In the genomic region with DNA sequence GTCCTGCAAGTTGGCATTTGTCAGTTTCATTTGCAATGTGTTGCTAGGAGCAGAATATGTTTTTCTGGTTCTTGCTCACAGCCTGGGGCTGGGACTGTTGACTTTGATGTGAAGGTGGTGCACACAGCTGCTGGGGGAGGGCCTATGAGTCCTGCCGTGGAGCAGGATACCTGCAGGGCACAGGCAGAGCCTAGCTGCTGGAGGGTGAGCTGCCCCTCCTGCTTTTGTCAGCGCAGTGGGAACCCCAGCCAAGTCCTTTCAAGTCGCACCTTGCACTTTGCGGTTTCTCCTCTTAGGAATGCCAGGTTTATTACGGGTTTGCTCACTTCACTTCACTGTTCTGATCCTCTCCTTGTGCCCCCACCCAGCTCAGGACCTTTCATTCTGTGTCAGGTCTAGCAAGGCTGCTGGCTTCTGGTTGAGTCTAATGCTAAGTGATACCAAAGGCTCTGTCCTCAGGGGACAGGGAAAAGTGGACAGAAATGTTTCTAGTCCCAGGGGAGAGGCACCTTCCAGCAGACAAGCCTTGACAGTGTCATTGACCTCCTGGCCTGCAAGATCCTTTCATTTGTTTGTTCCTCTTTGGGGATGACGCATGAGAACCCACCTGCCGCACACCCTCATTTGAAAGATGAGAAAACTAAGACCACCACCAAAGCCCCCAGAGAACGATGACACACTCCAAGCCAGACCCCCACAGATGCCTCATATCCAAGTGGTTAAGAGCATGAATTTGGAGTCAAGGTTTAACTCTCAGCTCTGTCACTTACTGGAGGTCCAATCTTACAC, we compare ENCODE assay signal across 15 cellular contexts. TPM values are rescaled to one million over a fixed set of nuclear protein-coding genes. Genes with fewer than 3 reads are reported as not detected.
DNase-seq lines count a peak whose midpoint lies in the region; ATAC-seq and TF ChIP-seq lines count a peak whose summit lies in the region.
"Had no signal": no experiment of that assay in that cellular context is flagged by ENCODE, and none has a peak within 500 bp of the region (broad histone marks: within the 10 kb centered on the region; RNA-seq: fewer than 3 reads in every experiment).

No MANE protein-coding gene starts in this region.

- intact Hi-C loops in esophagus muscularis mucosa (cut with DNase I), result no loop called here
- intact Hi-C loops in thyroid gland (cut with DNase I), result no loop called here

- TF ChIP-seq POLR2A in esophagus muscularis mucosa (IDR thresholded peaks at IDR 0.05; ENCODE audit: low read depth), result no peak
- TF ChIP-seq POLR2A in thyroid gland (IDR thresholded peaks at IDR 0.05), result peak in 1 of 2 donors; percentile 65

- DNase-seq in NCI-H748 (lab: John Stamatoyannopoulos, UW; ENCODE audit: unreplicated experiment), result peak; percentile 36
- no peak for DNase-seq in NCI-H748 treated with DMSO at 0.1 percent for 48 hours (lab: John Stamatoyannopoulos, UW)
- DNase-seq in NCI-H69 (lab: John Stamatoyannopoulos, UW), result peak; percentile 82
- DNase-seq in esophagus muscularis mucosa (ENCODE audit: extremely low spot score), result peak; percentile 90
- DNase-seq in thyroid gland, result peak; percentile 95 to 97
- DNase-seq in WERI-Rb-1, result no peak
- no peak for DNase-seq in amniotic stem cell (lab: John Stamatoyannopoulos, UW)
- DNase-seq: activated T-cell treated with anti-CD3 and anti-CD28 coated beads, Interleukin-2, amount 50 U/mL, for 1 hour; IMR-90; naive thymus-derived CD4-positive, alpha-beta T cell; NCI-H510A had no signal

- H3K36me3 ChIP-seq in esophagus muscularis mucosa (no peaks in the 10 kb centered on the region), thyroid gland (no peaks in the 10 kb centered on the region), WERI-Rb-1 (no peaks in the 10 kb centered on the region)
- H3K36me3 ChIP-seq: ascending aorta had no signal

- peaks cover 0 to 23% (median 7%) of the 10 kb centered on the region in 4 donors for H3K4me1 ChIP-seq in esophagus muscularis mucosa
- peaks cover 43 to 69% of the 10 kb centered on the region in 2 donors for H3K4me1 ChIP-seq in thyroid gland
- H3K4me1 ChIP-seq: ascending aorta had no signal

- peaks cover 0 to 16% (median 0%) of the 10 kb centered on the region in 4 donors for H3K27me3 ChIP-seq in esophagus muscularis mucosa
- no peaks in the 10 kb centered on the region for H3K27me3 ChIP-seq in thyroid gland
- peaks cover 2% of the 10 kb centered on the region for H3K27me3 ChIP-seq in WERI-Rb-1 (ENCODE audit: insufficient read depth, low read depth, severe bottlenecking)
- H3K27me3 ChIP-seq: ascending aorta had no signal

- no peak for TF ChIP-seq EP300 in esophagus muscularis mucosa (IDR thresholded peaks at IDR 0.05)

- no peaks in the 10 kb centered on the region for H3K9me3 ChIP-seq in esophagus muscularis mucosa
- H3K9me3 ChIP-seq in thyroid gland, result no peaks in the 10 kb centered on the region
- no peaks in the 10 kb centered on the region for H3K9me3 ChIP-seq in WERI-Rb-1 (ENCODE audit: severe bottlenecking)
- H3K9me3 ChIP-seq: ascending aorta had no signal

- 55% methylated on average over 8 of the region's 8 CpGs for WGBS in esophagus muscularis mucosa
- 31 to 43% methylated on average over 8 of the region's 8 CpGs for WGBS in thyroid gland, 2 donors

- ATAC-seq in HG03039 (IDR thresholded peaks at IDR 0.05; ENCODE audit: unreplicated experiment), result no peak
- ATAC-seq: naive thymus-derived CD4-positive, alpha-beta T cell had no signal

- no peak overlapping the region for H3K4me3 ChIP-seq in esophagus muscularis mucosa
- H3K4me3 ChIP-seq in thyroid gland (replicated peaks in 1 of 3), result no peak overlapping the region
- no peak overlapping the region for H3K4me3 ChIP-seq in WERI-Rb-1 (ENCODE audit: low read depth, low read length)
- H3K4me3 ChIP-seq: ascending aorta had no signal

- H3K27ac ChIP-seq in esophagus muscularis mucosa (replicated peaks in 1 of 4) (no peak overlapping the region), thyroid gland (peak overlapping the region; percentile 83 to 97 (median 89)), WERI-Rb-1 (no peak overlapping the region)
- H3K27ac ChIP-seq: ascending aorta had no signal

- TF ChIP-seq CTCF in esophagus muscularis mucosa (IDR thresholded peaks at IDR 0.05), result no peak
- no peak for TF ChIP-seq CTCF in thyroid gland (IDR thresholded peaks at IDR 0.05)
- no peak for TF ChIP-seq CTCF in WERI-Rb-1 (IDR thresholded peaks at IDR 0.05; ENCODE audit: low read depth, low read length)

RNA-seq across cellular contexts. Expression of a gene that starts 2.7 kb away (rescaled TPM):
- not detected for total RNA-seq in esophagus muscularis mucosa
- not detected for total RNA-seq in thyroid gland
- total RNA-seq: A673; ascending aorta; epithelial cell of proximal tubule; IMR-90; naive thymus-derived CD4-positive, alpha-beta T cell had no signal

RNA-seq across cellular contexts. Expression of a gene that starts 24.2 kb away (rescaled TPM):
- 10 to 100 TPM; 15.0 to 24.1 (median 21.5) TPM for total RNA-seq in esophagus muscularis mucosa
- 10 to 100 TPM; 17.5 to 26.4 (median 22.3) TPM for total RNA-seq in thyroid gland

Comparison
In these comparisons a context has a peak if more than half of its experiments do, and no peak if none do; other contexts are left out.
1. DNase-seq: peak in NCI-H748 (single experiment), NCI-H69 (single experiment), esophagus muscularis mucosa (single experiment) and thyroid gland (2 of 2); none in NCI-H748 treated with DMSO at 0.1 percent for 48 hours (single experiment), WERI-Rb-1 (single experiment) and amniotic stem cell (single experiment).
2. H3K27ac ChIP-seq: peak in thyroid gland (3 of 3); none in esophagus muscularis mucosa (0 of 4) and WERI-Rb-1 (single experiment).